26 cellular contexts compared by ENCODE assay signal in genomic region chr3:56885461-56885860, GRCh38.
A peak's percentile ranks its signal among the peaks of the same experiment; 100 is the strongest.
DNase-seq lines count a peak whose midpoint lies in the region; ATAC-seq and TF ChIP-seq lines count a peak whose summit lies in the region.
"Had no signal": no experiment of that assay in that cellular context is flagged by ENCODE, and none has a peak within 500 bp of the region (broad histone marks: within the 10 kb centered on the region; RNA-seq: fewer than 3 reads in every experiment).

No MANE protein-coding gene starts in this region.

- H3K9me3 Mint-ChIP-seq in activated naive CD4-positive, alpha-beta T cell treated with anti-CD3 and anti-CD28 coated beads, Interleukin-2, amount 50 U/mL, for 24 hours: no peaks in the 10 kb centered on the region
- no peaks in the 10 kb centered on the region for H3K9me3 Mint-ChIP-seq in activated naive CD4-positive, alpha-beta T cell treated with anti-CD3 and anti-CD28 coated beads, Interleukin-2, amount 50 U/mL, for 72 hours
- no peaks in the 10 kb centered on the region for H3K9me3 Mint-ChIP-seq in activated naive CD8-positive, alpha-beta T cell treated with anti-CD3 and anti-CD28 coated beads for 36 hours
- no peaks in the 10 kb centered on the region for H3K9me3 Mint-ChIP-seq in neural crest cell
- H3K9me3 Mint-ChIP-seq: activated naive CD4-positive, alpha-beta T cell treated with anti-CD3 and anti-CD28 coated beads for 36 hours; CD14-positive monocyte; GM23338 had no signal

- peak overlapping the region; percentile 72 for H3K27ac Mint-ChIP-seq in activated naive CD4-positive, alpha-beta T cell treated with anti-CD3 and anti-CD28 coated beads, Interleukin-2, amount 50 U/mL, for 24 hours
- H3K27ac Mint-ChIP-seq in activated naive CD4-positive, alpha-beta T cell treated with anti-CD3 and anti-CD28 coated beads, Interleukin-2, amount 50 U/mL, for 72 hours: peak overlapping the region in 1 of 2 donors; percentile 22
- H3K27ac Mint-ChIP-seq in activated naive CD8-positive, alpha-beta T cell treated with anti-CD3 and anti-CD28 coated beads for 36 hours: peak overlapping the region; percentile 74
- peak overlapping the region; percentile 81 for H3K27ac Mint-ChIP-seq in neural crest cell (ENCODE audit: unreplicated experiment)
- H3K27ac Mint-ChIP-seq: CD14-positive monocyte, GM23338 had no signal

- H3K27me3 ChIP-seq in left lung: no peaks in the 10 kb centered on the region
- H3K27me3 ChIP-seq: gastrocnemius medialis, hepatocyte, stomach, tibial artery had no signal

- peaks cover 10% of the 10 kb centered on the region for H3K36me3 Mint-ChIP-seq in activated naive CD4-positive, alpha-beta T cell treated with anti-CD3 and anti-CD28 coated beads, Interleukin-2, amount 50 U/mL, for 24 hours
- H3K36me3 Mint-ChIP-seq in activated naive CD4-positive, alpha-beta T cell treated with anti-CD3 and anti-CD28 coated beads, Interleukin-2, amount 50 U/mL, for 72 hours: peaks cover 0 to 20% of the 10 kb centered on the region in 2 donors
- peaks cover 35% of the 10 kb centered on the region for H3K36me3 Mint-ChIP-seq in activated naive CD8-positive, alpha-beta T cell treated with anti-CD3 and anti-CD28 coated beads for 36 hours
- no peaks in the 10 kb centered on the region for H3K36me3 Mint-ChIP-seq in neural crest cell (ENCODE audit: low read depth)
- H3K36me3 Mint-ChIP-seq: CD14-positive monocyte had no signal

- no peak for TF ChIP-seq CTCF in neural crest cell (conservative IDR thresholded peaks at IDR 0.05)
- no peak for TF ChIP-seq CTCF in left lung (IDR thresholded peaks at IDR 0.05)

- DNase-seq in DMS 273 (lab: John Stamatoyannopoulos, UW; ENCODE audit: unreplicated experiment): peak; percentile 35
- no peak for DNase-seq in DMS 273 treated with DMSO at 0.1 percent for 48 hours (lab: John Stamatoyannopoulos, UW)
- DNase-seq in activated naive CD4-positive, alpha-beta T cell treated with anti-CD3 and anti-CD28 coated beads, Interleukin-2, amount 50 U/mL, for 72 hours (ENCODE audit: low spot score in 2 of 2): no peak
- no peak for DNase-seq in activated naive CD8-positive, alpha-beta T cell treated with anti-CD3 and anti-CD28 coated beads for 36 hours
- no peak for DNase-seq in neural crest cell (ENCODE audit: low read depth, low spot score)
- DNase-seq in LoVo (ENCODE audit: low spot score): no peak
- no peak for DNase-seq in left lung
- DNase-seq: activated CD4-positive, alpha-beta T cell treated with anti-CD3 and anti-CD28 coated beads, Interleukin-2, amount 50 U/mL, for 4 hours; activated naive CD4-positive, alpha-beta T cell treated with anti-CD3 and anti-CD28 coated beads for 36 hours; caudate nucleus; gastrocnemius medialis; KG1; mesendoderm; NCI-H1436 treated with DMSO at 0.1 percent for 48 hours; NCI-H2171; NCI-H524; stomach; SW 1271; tibial artery had no signal

- H3K36me3 ChIP-seq in left lung: no peaks in the 10 kb centered on the region
- H3K36me3 ChIP-seq: gastrocnemius medialis, stomach, tibial artery had no signal

- intact Hi-C loops in left lung (cut with DNase I): no loop called here

- H3K27ac ChIP-seq in left lung: no peak overlapping the region
- H3K27ac ChIP-seq: 22Rv1, gastrocnemius medialis, hepatocyte, stomach, tibial artery had no signal

- no peaks in the 10 kb centered on the region for H3K9me3 ChIP-seq in left lung
- H3K9me3 ChIP-seq: gastrocnemius medialis, stomach, tibial artery had no signal

- no peak for ATAC-seq in activated naive CD4-positive, alpha-beta T cell treated with anti-CD3 and anti-CD28 coated beads, Interleukin-2, amount 50 U/mL, for 72 hours
- no peak for ATAC-seq in left lung
- ATAC-seq: gastrocnemius medialis, GM23338, left lobe of liver, Panc1 had no signal

- H3K4me3 Mint-ChIP-seq in activated naive CD4-positive, alpha-beta T cell treated with anti-CD3 and anti-CD28 coated beads, Interleukin-2, amount 50 U/mL, for 24 hours: no peak overlapping the region
- no peak overlapping the region for H3K4me3 Mint-ChIP-seq in activated naive CD8-positive, alpha-beta T cell treated with anti-CD3 and anti-CD28 coated beads for 36 hours
- no peak overlapping the region for H3K4me3 Mint-ChIP-seq in neural crest cell
- H3K4me3 Mint-ChIP-seq: activated naive CD4-positive, alpha-beta T cell treated with anti-CD3 and anti-CD28 coated beads for 36 hours; CD14-positive monocyte; GM23338 had no signal

- H3K27me3 Mint-ChIP-seq in activated naive CD4-positive, alpha-beta T cell treated with anti-CD3 and anti-CD28 coated beads, Interleukin-2, amount 50 U/mL, for 24 hours: no peaks in the 10 kb centered on the region
- H3K27me3 Mint-ChIP-seq in activated naive CD8-positive, alpha-beta T cell treated with anti-CD3 and anti-CD28 coated beads for 36 hours: no peaks in the 10 kb centered on the region
- H3K27me3 Mint-ChIP-seq in neural crest cell (ENCODE audit: low read depth): no peaks in the 10 kb centered on the region

- peaks cover 0 to 10% of the 10 kb centered on the region in 2 donors for H3K4me1 ChIP-seq in left lung
- H3K4me1 ChIP-seq: tibial artery had no signal

- no peak overlapping the region for H3K4me3 ChIP-seq in left lung
- H3K4me3 ChIP-seq: gastrocnemius medialis, GM23338, hepatocyte, stomach, tibial artery had no signal

- H3K4me1 Mint-ChIP-seq in activated naive CD4-positive, alpha-beta T cell treated with anti-CD3 and anti-CD28 coated beads, Interleukin-2, amount 50 U/mL, for 24 hours: peaks cover 87% of the 10 kb centered on the region
- peaks cover 85% of the 10 kb centered on the region for H3K4me1 Mint-ChIP-seq in activated naive CD8-positive, alpha-beta T cell treated with anti-CD3 and anti-CD28 coated beads for 36 hours
- peaks cover 8% of the 10 kb centered on the region for H3K4me1 Mint-ChIP-seq in neural crest cell
- H3K4me1 Mint-ChIP-seq: GM23338 had no signal
